Comparison of ENCODE assay signal across 14 cellular contexts in genomic region chr5:161058751-161059150, GRCh38.
"Had no signal": no experiment of that assay in that cellular context is flagged by ENCODE, and none has a peak within 500 bp of the region (broad histone marks: within the 10 kb centered on the region; RNA-seq: fewer than 3 reads in every experiment).

No MANE protein-coding gene starts in this region.

- H3K36me3 ChIP-seq: tibial artery had no signal

- DNase-seq: activated B cell treated with CpG ODN at 0.5 μM for 24 hours; activated CD4-positive, alpha-beta memory T cell treated with anti-CD3 and anti-CD28 coated beads for 36 hours; activated CD4-positive, alpha-beta T cell treated with anti-CD3 and anti-CD28 coated beads for 4 hours; activated naive CD4-positive, alpha-beta T cell treated with Interleukin-2 at 50 U/mL for 16 hours; activated naive CD8-positive, alpha-beta T cell treated with anti-CD3 and anti-CD28 coated beads, Interleukin-2, amount 10 ng/mL, durations not matched to agents 7 days and 5 days; anterior cingulate cortex; hippocampal formation; stimulated activated naive CD8-positive, alpha-beta T cell treated with anti-CD3 and anti-CD28 coated beads, Interleukin-15, Interleukin-2, amounts not matched to agents 100 U/mL and 50 U/mL, for 24 hours; substantia nigra; T-cell; T-helper 9 cell; tibial artery had no signal

- H3K27me3 ChIP-seq: tibial artery had no signal

- ATAC-seq: activated T-helper 17 cell treated with anti-CD3 and anti-CD28 coated beads, Interleukin-2, amount 50 U/mL, for 72 hours; stimulated activated naive CD8-positive, alpha-beta T cell treated with anti-CD3 and anti-CD28 coated beads, Interleukin-15, Interleukin-2, amounts not matched to agents 100 U/mL and 50 U/mL, for 24 hours; T-cell had no signal

- H3K4me3 ChIP-seq: coronary artery, tibial artery had no signal

- H3K27ac ChIP-seq: coronary artery, tibial artery had no signal

- H3K4me1 ChIP-seq: tibial artery had no signal

- H3K9me3 ChIP-seq: tibial artery had no signal
